Comparison of ENCODE assay signal across 1 cellular context in the genomic region with DNA sequence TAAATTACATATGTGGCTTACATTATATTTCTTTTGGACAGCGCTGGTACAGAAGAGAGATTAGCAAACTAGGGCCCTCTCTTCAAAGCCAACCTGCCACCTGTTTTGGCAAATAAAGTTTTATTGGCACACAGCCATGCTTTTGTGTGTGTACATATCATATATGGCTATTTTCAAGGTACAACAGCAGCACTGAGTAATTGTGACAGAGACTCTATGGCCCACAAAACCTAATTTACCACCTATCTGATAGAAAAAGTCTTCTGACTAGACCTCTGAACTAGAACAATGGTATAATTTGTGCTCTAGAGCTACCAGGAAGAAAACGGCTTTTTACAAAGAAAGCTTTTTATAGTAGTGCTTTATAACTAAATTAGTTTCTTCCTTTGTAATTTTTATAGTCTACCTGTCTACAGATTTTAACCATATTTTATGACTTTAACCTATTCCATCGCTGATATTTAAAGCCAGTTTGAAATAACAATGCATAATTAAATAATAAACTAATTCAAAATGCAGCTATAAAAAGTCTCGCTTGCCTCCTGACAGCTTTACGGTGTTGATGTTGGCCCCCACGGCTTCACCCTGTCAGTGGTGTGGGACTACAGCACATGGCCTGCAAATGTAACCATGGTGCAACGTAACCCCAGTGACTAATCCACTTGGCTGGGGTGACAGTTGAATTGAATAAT.
TF ChIP-seq lines count a peak whose summit lies in the region.

No MANE protein-coding gene starts in this region.

TF ChIP-seq in SK-N-SH, 30 proteins besides CTCF, POLR2A, EP300 and RAD21 (continued from another document):
- TF ChIP-seq, protein P1, sequence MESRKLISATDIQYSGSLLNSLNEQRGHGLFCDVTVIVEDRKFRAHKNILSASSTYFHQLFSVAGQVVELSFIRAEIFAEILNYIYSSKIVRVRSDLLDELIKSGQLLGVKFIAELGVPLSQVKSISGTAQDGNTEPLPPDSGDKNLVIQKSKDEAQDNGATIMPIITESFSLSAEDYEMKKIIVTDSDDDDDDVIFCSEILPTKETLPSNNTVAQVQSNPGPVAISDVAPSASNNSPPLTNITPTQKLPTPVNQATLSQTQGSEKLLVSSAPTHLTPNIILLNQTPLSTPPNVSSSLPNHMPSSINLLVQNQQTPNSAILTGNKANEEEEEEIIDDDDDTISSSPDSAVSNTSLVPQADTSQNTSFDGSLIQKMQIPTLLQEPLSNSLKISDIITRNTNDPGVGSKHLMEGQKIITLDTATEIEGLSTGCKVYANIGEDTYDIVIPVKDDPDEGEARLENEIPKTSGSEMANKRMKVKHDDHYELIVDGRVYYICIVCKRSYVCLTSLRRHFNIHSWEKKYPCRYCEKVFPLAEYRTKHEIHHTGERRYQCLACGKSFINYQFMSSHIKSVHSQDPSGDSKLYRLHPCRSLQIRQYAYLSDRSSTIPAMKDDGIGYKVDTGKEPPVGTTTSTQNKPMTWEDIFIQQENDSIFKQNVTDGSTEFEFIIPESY (IDR thresholded peaks at IDR 0.05; ENCODE audit: borderline replicate concordance, low read depth) = no peak
- TF ChIP-seq SMC3 (IDR thresholded peaks at IDR 0.05; ENCODE audit: low read depth, low read length) = no peak
- peak; percentile 29; the same call in 1 of the 2 replicates for TF ChIP-seq TCF12 (IDR thresholded peaks at IDR 0.05)
- TF ChIP-seq, protein P2, sequence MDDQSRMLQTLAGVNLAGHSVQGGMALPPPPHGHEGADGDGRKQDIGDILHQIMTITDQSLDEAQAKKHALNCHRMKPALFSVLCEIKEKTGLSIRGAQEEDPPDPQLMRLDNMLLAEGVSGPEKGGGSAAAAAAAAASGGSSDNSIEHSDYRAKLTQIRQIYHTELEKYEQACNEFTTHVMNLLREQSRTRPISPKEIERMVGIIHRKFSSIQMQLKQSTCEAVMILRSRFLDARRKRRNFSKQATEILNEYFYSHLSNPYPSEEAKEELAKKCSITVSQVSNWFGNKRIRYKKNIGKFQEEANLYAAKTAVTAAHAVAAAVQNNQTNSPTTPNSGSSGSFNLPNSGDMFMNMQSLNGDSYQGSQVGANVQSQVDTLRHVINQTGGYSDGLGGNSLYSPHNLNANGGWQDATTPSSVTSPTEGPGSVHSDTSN (IDR thresholded peaks at IDR 0.05) = no peak
- no peak for TF ChIP-seq MXI1 (IDR thresholded peaks at IDR 0.05; ENCODE audit: low read depth, low read length)
